12 cellular contexts compared by ENCODE assay signal in genomic region chr15:44554934-44555723, GRCh38. TPM values are rescaled to one million over a fixed set of nuclear protein-coding genes. Genes with fewer than 3 reads are reported as not detected.
DNase-seq lines count a peak whose midpoint lies in the region; ATAC-seq and TF ChIP-seq lines count a peak whose summit lies in the region.
"Had no signal": no experiment of that assay in that cellular context is flagged by ENCODE, and none has a peak within 500 bp of the region (broad histone marks: within the 10 kb centered on the region; RNA-seq: fewer than 3 reads in every experiment).

No MANE protein-coding gene starts in this region.

- H3K79me2 ChIP-seq in parathyroid adenoma = no peaks in the 10 kb centered on the region

- peak overlapping the region; percentile 37 for H3K4me3 ChIP-seq in parathyroid adenoma (ENCODE audit: low read depth, low read length)
- no peak overlapping the region for H3K4me3 ChIP-seq in lower lobe of right lung
- H3K4me3 ChIP-seq: tibial nerve had no signal

- H3K4me3 Mint-ChIP-seq in activated CD4-positive, alpha-beta T cell treated with anti-CD3 and anti-CD28 coated beads, Interleukin-2, amount 10 ng/mL, durations not matched to agents 24 days and 14 days = peak overlapping the region; percentile 44
- no peak overlapping the region for H3K4me3 Mint-ChIP-seq in effector memory CD8-positive, alpha-beta T cell

- H3K36me3 ChIP-seq in parathyroid adenoma (ENCODE audit: control insufficient read depth, insufficient read depth, low read length) = no peaks in the 10 kb centered on the region
- peaks cover 95% of the 10 kb centered on the region for H3K36me3 ChIP-seq in lower lobe of right lung

- TF ChIP-seq CTCF in parathyroid adenoma (IDR thresholded peaks at IDR 0.05) (no peak), lower lobe of right lung (IDR thresholded peaks at IDR 0.05) (no peak)

- H3K27me3 ChIP-seq in parathyroid adenoma (ENCODE audit: control insufficient read depth, insufficient read depth, low read length) = no peaks in the 10 kb centered on the region
- no peaks in the 10 kb centered on the region for H3K27me3 ChIP-seq in lower lobe of right lung (ENCODE audit: low read depth)
- H3K27me3 ChIP-seq: tibial nerve had no signal

- H3K9me3 ChIP-seq in parathyroid adenoma (ENCODE audit: control insufficient read depth, low read length) = no peaks in the 10 kb centered on the region
- H3K9me3 ChIP-seq in lower lobe of right lung = no peaks in the 10 kb centered on the region
- H3K9me3 ChIP-seq: tibial nerve had no signal

- no peak overlapping the region for H3K27ac ChIP-seq in parathyroid adenoma
- H3K27ac ChIP-seq in lower lobe of right lung = no peak overlapping the region
- H3K27ac ChIP-seq: tibial nerve had no signal

- H3K4me1 Mint-ChIP-seq in activated CD4-positive, alpha-beta T cell treated with anti-CD3 and anti-CD28 coated beads, Interleukin-2, amount 10 ng/mL, durations not matched to agents 24 days and 14 days = peaks cover 19% of the 10 kb centered on the region
- H3K4me1 Mint-ChIP-seq in effector memory CD8-positive, alpha-beta T cell (ENCODE audit: low read depth in 2 of 2) = peaks cover 6 to 15% of the 10 kb centered on the region in 2 donors

- no peak overlapping the region for H2AFZ ChIP-seq in parathyroid adenoma

- peak overlapping the region; percentile 61 for H3K4me2 ChIP-seq in parathyroid adenoma (ENCODE audit: low read length)

- peak overlapping the region; percentile 76 for H3K27ac Mint-ChIP-seq in activated CD4-positive, alpha-beta T cell treated with anti-CD3 and anti-CD28 coated beads, Interleukin-2, amount 10 ng/mL, durations not matched to agents 24 days and 14 days
- H3K27ac Mint-ChIP-seq in effector memory CD8-positive, alpha-beta T cell = peak overlapping the region; percentile 20 to 66

- intact Hi-C loops in activated CD4-positive, alpha-beta T cell treated with anti-CD3 and anti-CD28 coated beads, Interleukin-2, amount 10 ng/mL, durations not matched to agents 24 days and 14 days (cut with micrococcal nuclease) = no loop called here
- intact Hi-C loops in lower lobe of right lung (cut with DNase I) = no loop called here

- ATAC-seq in SK-N-SH treated with all-trans-retinoic acid at 6 μM for 48 hours (peak; percentile 67), lower lobe of right lung (no peak)
- peak; percentile 19 for ATAC-seq in effector memory CD8-positive, alpha-beta T cell (replicated peaks)

- no peak overlapping the region for H3K9ac ChIP-seq in parathyroid adenoma

- H3K36me3 Mint-ChIP-seq in activated CD4-positive, alpha-beta T cell treated with anti-CD3 and anti-CD28 coated beads, Interleukin-2, amount 10 ng/mL, durations not matched to agents 24 days and 14 days (ENCODE audit: low read depth) = peaks cover 64% of the 10 kb centered on the region
- H3K36me3 Mint-ChIP-seq in effector memory CD8-positive, alpha-beta T cell (ENCODE audit: insufficient read depth) = peaks cover 97% of the 10 kb centered on the region

- H3K27me3 Mint-ChIP-seq in activated CD4-positive, alpha-beta T cell treated with anti-CD3 and anti-CD28 coated beads, Interleukin-2, amount 10 ng/mL, durations not matched to agents 24 days and 14 days = no peaks in the 10 kb centered on the region
- H3K27me3 Mint-ChIP-seq in effector memory CD8-positive, alpha-beta T cell = no peaks in the 10 kb centered on the region

- no peaks in the 10 kb centered on the region for H3K9me3 Mint-ChIP-seq in activated CD4-positive, alpha-beta T cell treated with anti-CD3 and anti-CD28 coated beads, Interleukin-2, amount 10 ng/mL, durations not matched to agents 24 days and 14 days
- H3K9me3 Mint-ChIP-seq in effector memory CD8-positive, alpha-beta T cell = no peaks in the 10 kb centered on the region

- peaks cover 3% of the 10 kb centered on the region for H3K4me1 ChIP-seq in parathyroid adenoma
- H3K4me1 ChIP-seq in lower lobe of right lung = peaks cover 6% of the 10 kb centered on the region
- H3K4me1 ChIP-seq: tibial nerve had no signal

- no peak for DNase-seq in activated CD4-positive, alpha-beta T cell treated with anti-CD3 and anti-CD28 coated beads, Interleukin-2, amount 10 ng/mL, durations not matched to agents 24 days and 14 days
- DNase-seq in activated CD4-positive, alpha-beta T cell treated with anti-CD3 and anti-CD28 coated beads for 4 hours = no peak
- no peak for DNase-seq in effector memory CD8-positive, alpha-beta T cell
- DNase-seq in lower lobe of right lung = no peak
- DNase-seq in NCI-H2196 (lab: John Stamatoyannopoulos, UW; ENCODE audit: unreplicated experiment) = no peak
- DNase-seq in ecto neural progenitor cell (ENCODE audit: low spot score) = no peak
- DNase-seq: activated CD4-positive, alpha-beta T cell treated with anti-CD3 and anti-CD28 coated beads for 1 hour; MM.1S; NCI-H2081 treated with DMSO at 0.1 percent for 48 hours had no signal

TF ChIP-seq in SK-N-SH treated with all-trans-retinoic acid at 6 μM for 48 hours, 23 proteins besides CTCF, POLR2A, EP300 and RAD21:
- TF ChIP-seq TCF4 (CRISPR knock-in tag; IDR thresholded peaks at IDR 0.05; ENCODE audit: borderline replicate concordance) = 0 out of 2 replicates have a peak, but pooled peaks have one; percentile 36
- no peak for TF ChIP-seq ZC3H10 (CRISPR knock-in tag; IDR thresholded peaks at IDR 0.05)
- TF ChIP-seq TSHZ2 (CRISPR knock-in tag; IDR thresholded peaks at IDR 0.05) = peak; percentile 39; the same call in 1 of the 2 replicates
- peak; percentile 53; the same call in 1 of the 2 replicates for TF ChIP-seq ISL1 (CRISPR knock-in tag; IDR thresholded peaks at IDR 0.05)
TF ChIP-seq in SK-N-SH treated with all-trans-retinoic acid at 6 μM for 48 hours: peak in this region for 3.

RNA-seq across cellular contexts. Expression of gene EIF3J, which starts 18.2 kb away (rescaled TPM):
- total RNA-seq in activated CD4-positive, alpha-beta T cell treated with anti-CD3 and anti-CD28 coated beads, Interleukin-2, amount 10 ng/mL, durations not matched to agents 24 days and 14 days = 161 and 166 TPM in 2 replicates
- 60.6 TPM for total RNA-seq in lower lobe of right lung

Comparison
In these comparisons a context has a peak if more than half of its experiments do, and no peak if none do; other contexts are left out.
1. ATAC-seq: peak in SK-N-SH treated with all-trans-retinoic acid at 6 μM for 48 hours (single experiment) and effector memory CD8-positive, alpha-beta T cell (single experiment); none in lower lobe of right lung (0 of 2).